Comparison of ENCODE assay signal across 1 cellular context in genomic region chr4:139454111-139454600, GRCh38.
TF ChIP-seq lines count a peak whose summit lies in the region.

Gene RAB33B (plus strand): TSS chr4:139454121. CDS start chr4:139454196, 75 bp downstream.

TF ChIP-seq in K562, 482 proteins besides CTCF, POLR2A, EP300 and RAD21 (continued from another document):
- TF ChIP-seq HNRNPLL (IDR thresholded peaks at IDR 0.05; ENCODE audit: low read depth, low read length, poor library complexity, severe bottlenecking), result no peak
- TF ChIP-seq, protein P1, sequence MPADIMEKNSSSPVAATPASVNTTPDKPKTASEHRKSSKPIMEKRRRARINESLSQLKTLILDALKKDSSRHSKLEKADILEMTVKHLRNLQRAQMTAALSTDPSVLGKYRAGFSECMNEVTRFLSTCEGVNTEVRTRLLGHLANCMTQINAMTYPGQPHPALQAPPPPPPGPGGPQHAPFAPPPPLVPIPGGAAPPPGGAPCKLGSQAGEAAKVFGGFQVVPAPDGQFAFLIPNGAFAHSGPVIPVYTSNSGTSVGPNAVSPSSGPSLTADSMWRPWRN (IDR thresholded peaks at IDR 0.05; ENCODE audit: low read depth), result no peak
- no peak for TF ChIP-seq ZNF780A (CRISPR knock-in tag; IDR thresholded peaks at IDR 0.05)
- no peak for TF ChIP-seq ZBTB12 (CRISPR knock-in tag; IDR thresholded peaks at IDR 0.05)
- TF ChIP-seq, protein P2, sequence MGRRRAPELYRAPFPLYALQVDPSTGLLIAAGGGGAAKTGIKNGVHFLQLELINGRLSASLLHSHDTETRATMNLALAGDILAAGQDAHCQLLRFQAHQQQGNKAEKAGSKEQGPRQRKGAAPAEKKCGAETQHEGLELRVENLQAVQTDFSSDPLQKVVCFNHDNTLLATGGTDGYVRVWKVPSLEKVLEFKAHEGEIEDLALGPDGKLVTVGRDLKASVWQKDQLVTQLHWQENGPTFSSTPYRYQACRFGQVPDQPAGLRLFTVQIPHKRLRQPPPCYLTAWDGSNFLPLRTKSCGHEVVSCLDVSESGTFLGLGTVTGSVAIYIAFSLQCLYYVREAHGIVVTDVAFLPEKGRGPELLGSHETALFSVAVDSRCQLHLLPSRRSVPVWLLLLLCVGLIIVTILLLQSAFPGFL (CRISPR knock-in tag; IDR thresholded peaks at IDR 0.05), result no peak
- peak; percentile 80 for TF ChIP-seq CEBPG (CRISPR knock-in tag; IDR thresholded peaks at IDR 0.05)
- TF ChIP-seq CEBPG (tag; conservative IDR thresholded peaks at IDR 0.05 in 1 of 2, IDR thresholded peaks at IDR 0.05 in 1 of 2), result peak; percentile 81 to 87
- peak; percentile 17; the same call in 1 of the 2 replicates for TF ChIP-seq MTA3 (IDR thresholded peaks at IDR 0.05; ENCODE audit: borderline replicate concordance)
- TF ChIP-seq TAF7 (tag; IDR thresholded peaks at IDR 0.05), result peak; percentile 48; the same call in 1 of the 2 replicates
- peak in 1 of 2 experiments; percentile 37; a peak in 1 of 4 replicates for TF ChIP-seq SIN3A (IDR thresholded peaks at IDR 0.05; ENCODE audit: borderline replicate concordance in 2 of 2, control insufficient read depth in 1 of 2, low read depth in 2 of 2, low read length in 2 of 2)
- TF ChIP-seq CBFA2T2 (conservative IDR thresholded peaks at IDR 0.05), result no peak
- TF ChIP-seq, protein P3, sequence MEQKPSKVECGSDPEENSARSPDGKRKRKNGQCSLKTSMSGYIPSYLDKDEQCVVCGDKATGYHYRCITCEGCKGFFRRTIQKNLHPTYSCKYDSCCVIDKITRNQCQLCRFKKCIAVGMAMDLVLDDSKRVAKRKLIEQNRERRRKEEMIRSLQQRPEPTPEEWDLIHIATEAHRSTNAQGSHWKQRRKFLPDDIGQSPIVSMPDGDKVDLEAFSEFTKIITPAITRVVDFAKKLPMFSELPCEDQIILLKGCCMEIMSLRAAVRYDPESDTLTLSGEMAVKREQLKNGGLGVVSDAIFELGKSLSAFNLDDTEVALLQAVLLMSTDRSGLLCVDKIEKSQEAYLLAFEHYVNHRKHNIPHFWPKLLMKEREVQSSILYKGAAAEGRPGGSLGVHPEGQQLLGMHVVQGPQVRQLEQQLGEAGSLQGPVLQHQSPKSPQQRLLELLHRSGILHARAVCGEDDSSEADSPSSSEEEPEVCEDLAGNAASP (IDR thresholded peaks at IDR 0.05), result no peak
- no peak for TF ChIP-seq FIP1L1 (IDR thresholded peaks at IDR 0.05; ENCODE audit: low read depth, low read length, poor library complexity, severe bottlenecking)
- no peak for TF ChIP-seq ESRRB (CRISPR knock-in tag; IDR thresholded peaks at IDR 0.05; ENCODE audit: borderline replicate concordance)
- no peak for TF ChIP-seq TAF9B (IDR thresholded peaks at IDR 0.05; ENCODE audit: partially characterized antibody)
- no peak for TF ChIP-seq IRF2 (CRISPR knock-in tag; IDR thresholded peaks at IDR 0.05)
- TF ChIP-seq ATF3 (IDR thresholded peaks at IDR 0.05), result 0 out of 2 replicates have a peak, but pooled peaks have one; percentile 21
- TF ChIP-seq ATF3 (CRISPR knock-in tag; conservative IDR thresholded peaks at IDR 0.05), result no peak
